Comparison of ENCODE assay signal across 18 cellular contexts in genomic region chr1:208544794-208545193, GRCh38.
"Had no signal": no experiment of that assay in that cellular context is flagged by ENCODE, and none has a peak within 500 bp of the region (broad histone marks: within the 10 kb centered on the region; RNA-seq: fewer than 3 reads in every experiment).

No MANE protein-coding gene starts in this region.

- H3K9me3 ChIP-seq: adrenal gland, colonic mucosa, left ventricle myocardium inferior, tibial artery, uterus had no signal

- H3K36me3 ChIP-seq: adrenal gland, colonic mucosa, left ventricle myocardium inferior, tibial artery, uterus had no signal

- H3K27ac ChIP-seq: adrenal gland, colonic mucosa, left ventricle myocardium inferior, tibial artery, uterus had no signal

- H3K27me3 ChIP-seq: adrenal gland, colonic mucosa, tibial artery, uterus had no signal

- ATAC-seq: natural killer cell treated with Interleukin-12 subunit alpha and Interleukin-12 subunit beta and Interleukin-15 and Interleukin-18, amount 100 ng/mL, for 72 hours; right cardiac atrium; WTC11 had no signal

- H3K4me3 ChIP-seq: adrenal gland, colonic mucosa, left ventricle myocardium inferior, tibial artery, uterus had no signal

- DNase-seq: activated CD4-positive, alpha-beta T cell treated with anti-CD3 and anti-CD28 coated beads, Interleukin-2, amount 10 ng/mL, durations not matched to agents 7 days and 5 days; activated CD8-positive, alpha-beta memory T cell treated with anti-CD3 and anti-CD28 coated beads for 24 hours; activated naive CD4-positive, alpha-beta T cell treated with anti-CD3 and anti-CD28 coated beads, Interleukin-2, amount 50 U/mL, for 16 hours; activated T-cell treated with anti-CD3 and anti-CD28 coated beads for 4 hours; adrenal gland; caudate nucleus; colonic mucosa; effector CD8-positive, alpha-beta T cell; kidney; left ventricle myocardium inferior; mesenchymal stem cell; nucleus accumbens; right cardiac atrium; small intestine; tibial artery; uterus had no signal

- H3K4me1 ChIP-seq: adrenal gland, colonic mucosa, left ventricle myocardium inferior, tibial artery, uterus had no signal
